In the genomic region with DNA sequence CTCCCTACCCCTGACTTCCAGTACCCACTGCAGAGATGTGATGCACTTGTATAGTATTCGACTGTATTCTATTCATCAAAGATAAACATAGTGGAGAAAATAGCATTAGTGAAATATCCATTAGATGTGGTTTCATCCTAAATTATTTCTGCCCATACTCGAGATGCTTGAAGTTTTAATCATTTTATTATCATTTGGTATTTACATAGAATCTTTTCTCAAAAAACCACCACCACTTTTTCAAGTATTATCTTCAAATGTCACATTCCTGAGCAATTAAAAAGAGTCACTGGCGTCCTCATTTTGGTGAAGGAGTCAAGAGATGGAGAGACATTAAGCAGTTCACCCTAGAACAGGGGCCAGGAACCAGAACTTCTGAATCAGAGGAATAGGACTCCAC, we compare ENCODE assay signal across 40 cellular contexts.
"Had no signal": no experiment of that assay in that cellular context is flagged by ENCODE, and none has a peak within 500 bp of the region (broad histone marks: within the 10 kb centered on the region; RNA-seq: fewer than 3 reads in every experiment).

No MANE protein-coding gene starts in this region.

- H3K9me3 ChIP-seq: MG63, Peyer's patch had no signal

- H3K27ac ChIP-seq: Peyer's patch, RWPE1, WERI-Rb-1 had no signal

- H3K36me3 ChIP-seq: MG63, Peyer's patch, WERI-Rb-1 had no signal

- DNase-seq: activated CD4-positive, alpha-beta memory T cell treated with anti-CD3 and anti-CD28 coated beads, Interleukin-2, amount 10 ng/mL, durations not matched to agents 7 days and 5 days; activated CD4-positive, alpha-beta T cell treated with anti-CD3 and anti-CD28 coated beads for 1 hour; activated CD4-positive, alpha-beta T cell treated with anti-CD3 and anti-CD28 coated beads for 48 hours; activated CD4-positive, CD25-positive, alpha-beta regulatory T cell; activated CD8-positive, alpha-beta memory T cell treated with anti-CD3 and anti-CD28 coated beads for 24 hours; activated CD8-positive, alpha-beta memory T cell treated with anti-CD3 and anti-CD28 coated beads, Interleukin-2, amount 10 ng/mL, durations not matched to agents 7 days and 5 days; activated CD8-positive, alpha-beta memory T cell treated with anti-CD3 and anti-CD28 coated beads, Interleukin-2, amount 50 U/mL, for 48 hours; activated effector memory CD4-positive, alpha-beta T cell treated with anti-CD3 and anti-CD28 coated beads, Interleukin-2, amount 50 U/mL, for 16 hours; activated naive CD4-positive, alpha-beta T cell; activated naive CD4-positive, alpha-beta T cell treated with anti-CD3 and anti-CD28 coated beads, Interleukin-2, amount 50 U/mL, for 16 hours; activated naive CD8-positive, alpha-beta T cell treated with anti-CD3 and anti-CD28 coated beads for 36 hours; activated T-cell treated with anti-CD3 and anti-CD28 coated beads, Interleukin-2, amount 50 U/mL, for 72 hours; amniotic stem cell; aorta; caudate nucleus; cerebellar nuclear complex; Karpas-422; KBM-7; MG63; NCI-H1048; NCI-H1105 treated with DMSO at 0.1 percent for 48 hours; NCI-H1436; NCI-H1694 treated with DMSO at 0.1 percent for 48 hours; NCI-H2029; NCI-H510A; NCI-H526; NCI-H748 treated with DMSO at 0.1 percent for 48 hours; NK-92 treated with Interleukin-12 subunit alpha and Interleukin-12 subunit beta, amount 100 ng/mL, for 24 hours; PC-3; Peyer's patch; SIG-M5; SW 1271; T-helper 1 cell; T-helper 2 cell; T-helper 9 cell; WERI-Rb-1 had no signal

- H3K4me1 ChIP-seq: Peyer's patch had no signal

- H3K27me3 ChIP-seq: MG63, Peyer's patch had no signal

- FAIRE-seq: bronchial epithelial cell had no signal

- ATAC-seq: activated CD8-positive, alpha-beta memory T cell treated with anti-CD3 and anti-CD28 coated beads, Interleukin-2, amount 10 ng/mL, durations not matched to agents 7 days and 5 days; activated T-cell treated with anti-CD3 and anti-CD28 coated beads, Interleukin-2, amount 50 U/mL, for 72 hours; activated T-helper 17 cell treated with anti-CD3 and anti-CD28 coated beads, Interleukin-2, amount 50 U/mL, for 72 hours; PC-3; Right ventricle myocardium inferior had no signal

- H3K4me3 ChIP-seq: MG63, Peyer's patch had no signal
